ENCODE assay signal across 12 cellular contexts in genomic region chr3:179967622-179968021, GRCh38.
DNase-seq lines count a peak whose midpoint lies in the region; ATAC-seq and TF ChIP-seq lines count a peak whose summit lies in the region.
"Had no signal": no experiment of that assay in that cellular context is flagged by ENCODE, and none has a peak within 500 bp of the region (broad histone marks: within the 10 kb centered on the region; RNA-seq: fewer than 3 reads in every experiment).

No MANE protein-coding gene starts in this region.

- WGBS in prostate gland, result 67% methylated on average over 4 of the region's 4 CpGs

- no peaks in the 10 kb centered on the region for H3K36me3 ChIP-seq in prostate gland

- no peak overlapping the region for H3K4me3 ChIP-seq in astrocyte of the cerebellum (ENCODE audit: low read depth, low read length)
- H3K4me3 ChIP-seq in prostate gland, result no peak overlapping the region

- no peak for TF ChIP-seq POLR2A in prostate gland (IDR thresholded peaks at IDR 0.05)

- TF ChIP-seq CTCF in astrocyte of the cerebellum (IDR thresholded peaks at IDR 0.05; ENCODE audit: low read depth, low read length, missing control alignments) (no peak), prostate gland (IDR thresholded peaks at IDR 0.05) (no peak)

- peaks cover 3% of the 10 kb centered on the region for H3K27me3 ChIP-seq in prostate gland (replicated peaks; ENCODE audit: insufficient read depth)

- ATAC-seq in GM18867 (IDR thresholded peaks at IDR 0.05; ENCODE audit: unreplicated experiment), result peak; percentile 84
- peak; percentile 89 for ATAC-seq in GM21529 (IDR thresholded peaks at IDR 0.05; ENCODE audit: unreplicated experiment)
- ATAC-seq in HG03196 (IDR thresholded peaks at IDR 0.05; ENCODE audit: unreplicated experiment), result peak; percentile 84

- no peaks in the 10 kb centered on the region for H3K9me3 ChIP-seq in prostate gland

- intact Hi-C loops in prostate gland (cut with DNase I), result no loop called here

- no peaks in the 10 kb centered on the region for H3K4me1 ChIP-seq in prostate gland (replicated peaks)

- no peak overlapping the region for H3K27ac ChIP-seq in prostate gland

- DNase-seq in astrocyte of the cerebellum (ENCODE audit: low read depth) (peak; percentile 76), NCI-H524 treated with DMSO at 0.1 percent for 48 hours (lab: John Stamatoyannopoulos, UW) (no peak), DMS114 treated with DMSO at 0.1 percent for 48 hours (lab: John Stamatoyannopoulos, UW; ENCODE audit: unreplicated experiment) (no peak), prostate gland (ENCODE audit: low spot score) (no peak)
- DNase-seq in effector CD8-positive, alpha-beta T cell (lab: John Stamatoyannopoulos, UW), result no peak
- DNase-seq: activated T-cell treated with anti-CD3 and anti-CD28 coated beads, Interleukin-2, amount 50 U/mL, for 4 hours; Kasumi-1; midbrain; Right ventricle myocardium superior had no signal

- in situ Hi-C loops in astrocyte of the cerebellum (cut with HindIII; ENCODE audit: low sequenced_read_pairs), result no loop called here
